1 cellular context compared by ENCODE assay signal in genomic region chr22:37912171-37912570, GRCh38.
TF ChIP-seq lines count a peak whose summit lies in the region.

No MANE protein-coding gene starts in this region.

TF ChIP-seq in WTC11, 78 proteins besides CTCF, POLR2A, EP300 and RAD21 (continued from another document):
- TF ChIP-seq ARID4B (CRISPR knock-in tag; IDR thresholded peaks at IDR 0.05; ENCODE audit: borderline replicate concordance) (no peak), CREB1 (CRISPR knock-in tag; IDR thresholded peaks at IDR 0.05) (no peak), ESRRA (CRISPR knock-in tag; IDR thresholded peaks at IDR 0.05; ENCODE audit: borderline replicate concordance) (no peak), ATF2 (CRISPR knock-in tag; IDR thresholded peaks at IDR 0.05; ENCODE audit: borderline replicate concordance, low read depth) (no peak), CDX4 (CRISPR knock-in tag; IDR thresholded peaks at IDR 0.05; ENCODE audit: borderline replicate concordance) (no peak), CBFB (CRISPR knock-in tag; IDR thresholded peaks at IDR 0.05; ENCODE audit: low read depth) (no peak), PRDM15 (CRISPR knock-in tag; IDR thresholded peaks at IDR 0.05) (no peak)
